Comparison of ENCODE assay signal across 11 cellular contexts in the genomic region with DNA sequence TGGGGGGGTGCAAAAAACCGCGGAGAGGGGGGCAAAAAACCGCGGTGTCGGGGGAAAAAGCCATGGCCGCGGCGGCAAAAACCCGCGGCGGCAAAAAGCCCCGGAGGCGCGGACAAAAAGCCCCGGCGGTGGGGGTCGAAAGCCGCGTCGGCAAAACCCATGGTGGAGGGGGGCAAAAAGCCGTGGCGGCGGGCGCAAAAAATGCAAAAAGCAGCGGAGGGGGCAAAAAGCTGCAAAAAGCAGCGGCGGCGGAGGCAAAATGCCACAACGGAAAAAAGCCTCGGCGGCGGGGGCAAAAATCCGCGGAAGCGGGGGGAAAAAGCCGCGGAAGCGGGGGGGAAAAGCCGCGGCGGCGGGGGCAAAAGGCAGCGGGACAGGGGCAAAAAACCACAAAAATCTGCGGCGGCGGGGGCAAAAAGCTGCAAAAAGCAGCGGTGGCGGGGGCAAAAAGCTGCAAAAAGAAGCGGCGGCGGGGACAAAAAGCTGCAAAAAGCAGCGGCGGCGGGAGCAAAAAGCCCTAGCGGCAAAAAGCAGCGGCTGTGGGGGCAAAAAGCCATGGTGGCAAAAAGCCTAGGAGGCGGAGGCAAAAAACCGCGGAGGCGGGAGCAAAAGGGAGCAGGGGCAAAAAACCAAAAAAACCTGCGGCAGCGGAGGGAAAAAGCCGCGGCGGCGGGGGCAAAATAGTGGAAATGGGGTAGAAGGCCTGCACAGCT.
DNase-seq lines count a peak whose midpoint lies in the region; ATAC-seq and TF ChIP-seq lines count a peak whose summit lies in the region.
"Had no signal": no experiment of that assay in that cellular context is flagged by ENCODE, and none has a peak within 500 bp of the region (broad histone marks: within the 10 kb centered on the region; RNA-seq: fewer than 3 reads in every experiment).

No MANE protein-coding gene starts in this region.

- H3K27me3 ChIP-seq in MG63 (peaks cover 49% of the 10 kb centered on the region), esophagus (ENCODE audit: control insufficient read depth in 1 of 2, insufficient read depth in 2 of 2, low read length in 2 of 2) (peaks cover 0 to 11% of the 10 kb centered on the region in 2 donors), psoas muscle (ENCODE audit: insufficient read depth in 3 of 3, low read length in 2 of 3) (peaks cover 3 to 45% (median 9%) of the 10 kb centered on the region in 3 donors), foreskin keratinocyte (peaks cover 32% of the 10 kb centered on the region)

- ATAC-seq in psoas muscle, result no peak
- no peak for ATAC-seq in foreskin keratinocyte
- no peak for ATAC-seq in GM18511 (IDR thresholded peaks at IDR 0.05; ENCODE audit: unreplicated experiment)

- H3K9me3 ChIP-seq in MG63 (no peaks in the 10 kb centered on the region), esophagus (ENCODE audit: control insufficient read depth in 2 of 2, insufficient read depth in 1 of 2, low read depth in 1 of 2, low read length in 1 of 2) (peaks cover 0 to 8% of the 10 kb centered on the region in 2 donors), psoas muscle (no peaks in the 10 kb centered on the region)

- H3K27ac ChIP-seq in esophagus (ENCODE audit: low read depth in 2 of 2, low read length in 1 of 2) (no peak overlapping the region), psoas muscle (no peak overlapping the region), foreskin keratinocyte (no peak overlapping the region)
- H3K27ac ChIP-seq: VCaP had no signal

- H3K4me3 ChIP-seq in MG63 (peak overlapping the region; percentile 43), esophagus (ENCODE audit: low read depth in 1 of 2, low read length in 2 of 2) (peak overlapping the region; percentile 33 to 66), psoas muscle (peak overlapping the region; percentile 54)

- 9 to 16% methylated on average over 66 of the region's 66 CpGs for WGBS in esophagus, 2 donors
- WGBS in psoas muscle, 3 donors, result 9 to 28% (median 11%) methylated on average over 65 to 66 of the region's 66 CpGs

- DNase-seq in DMS114 treated with DMSO at 0.1 percent for 48 hours (lab: John Stamatoyannopoulos, UW; ENCODE audit: unreplicated experiment), result peak; percentile 64
- DNase-seq in MG63, result peak; percentile 48
- DNase-seq in psoas muscle, result peak; percentile 15 to 34
- no peak for DNase-seq in foreskin keratinocyte
- no peak for DNase-seq in NCI-H345 treated with DMSO at 0.1 percent for 48 hours (lab: John Stamatoyannopoulos, UW; ENCODE audit: unreplicated experiment)
- DNase-seq in activated CD4-positive, CD25-positive, alpha-beta regulatory T cell (lab: John Stamatoyannopoulos, UW), result no peak
- DNase-seq: activated gamma-delta T cell treated with Interleukin-2 at 50 U/mL for 16 hours, DMS79 had no signal

- H3K36me3 ChIP-seq in MG63, result no peaks in the 10 kb centered on the region
- no peaks in the 10 kb centered on the region for H3K36me3 ChIP-seq in esophagus (ENCODE audit: control insufficient read depth in 2 of 2, insufficient read depth in 2 of 2, low read length in 1 of 2)
- H3K36me3 ChIP-seq in psoas muscle (ENCODE audit: insufficient read depth in 1 of 2, low read depth in 1 of 2), result no peaks in the 10 kb centered on the region

- no peaks in the 10 kb centered on the region for H3K4me1 ChIP-seq in esophagus (ENCODE audit: control insufficient read depth in 2 of 2, insufficient read depth in 2 of 2, low read length in 1 of 2)
- H3K4me1 ChIP-seq in psoas muscle, result no peaks in the 10 kb centered on the region
- H3K4me1 ChIP-seq in foreskin keratinocyte, result no peaks in the 10 kb centered on the region

- intact Hi-C loops in psoas muscle (cut with DNase I), result no loop called here

- TF ChIP-seq CTCF in psoas muscle (IDR thresholded peaks at IDR 0.05) (no peak), foreskin keratinocyte (conservative IDR thresholded peaks at IDR 0.05) (no peak)

Comparison
In these comparisons a context has a peak if more than half of its experiments do, and no peak if none do; other contexts are left out.
1. DNase-seq: peak in DMS114 treated with DMSO at 0.1 percent for 48 hours (single experiment), MG63 (single experiment) and psoas muscle (2 of 2); none in foreskin keratinocyte (0 of 2), NCI-H345 treated with DMSO at 0.1 percent for 48 hours (single experiment) and activated CD4-positive, CD25-positive, alpha-beta regulatory T cell (0 of 4).
2. Peak in every context shown above with its lines, with median percentiles within 50 percentile points of each other: H3K4me3 ChIP-seq.